In the genomic region with DNA sequence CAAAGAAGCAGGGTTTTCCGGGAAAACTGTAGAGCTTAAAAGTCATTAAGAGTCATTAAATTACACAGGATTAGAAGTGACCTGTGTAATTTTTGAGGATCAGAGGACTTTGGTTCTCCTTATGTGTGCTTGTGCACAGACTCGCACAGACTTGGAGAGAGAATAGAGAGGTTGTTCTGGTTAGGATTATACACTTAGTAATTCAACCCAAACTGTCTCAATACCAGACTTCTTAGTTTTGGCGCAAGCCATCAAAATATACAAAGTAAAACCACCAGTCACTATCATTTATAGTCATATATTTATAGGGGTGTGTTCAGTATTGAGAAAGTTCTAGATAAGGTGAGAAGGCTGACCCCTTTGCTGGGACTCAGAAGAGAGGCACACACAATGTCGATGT, we compare ENCODE assay signal across 1 cellular context.
TF ChIP-seq lines count a peak whose summit lies in the region.

No MANE protein-coding gene starts in this region.

TF ChIP-seq in SK-N-SH, 30 proteins besides CTCF, POLR2A, EP300 and RAD21 (continued from another document):
- TF ChIP-seq, protein P1, sequence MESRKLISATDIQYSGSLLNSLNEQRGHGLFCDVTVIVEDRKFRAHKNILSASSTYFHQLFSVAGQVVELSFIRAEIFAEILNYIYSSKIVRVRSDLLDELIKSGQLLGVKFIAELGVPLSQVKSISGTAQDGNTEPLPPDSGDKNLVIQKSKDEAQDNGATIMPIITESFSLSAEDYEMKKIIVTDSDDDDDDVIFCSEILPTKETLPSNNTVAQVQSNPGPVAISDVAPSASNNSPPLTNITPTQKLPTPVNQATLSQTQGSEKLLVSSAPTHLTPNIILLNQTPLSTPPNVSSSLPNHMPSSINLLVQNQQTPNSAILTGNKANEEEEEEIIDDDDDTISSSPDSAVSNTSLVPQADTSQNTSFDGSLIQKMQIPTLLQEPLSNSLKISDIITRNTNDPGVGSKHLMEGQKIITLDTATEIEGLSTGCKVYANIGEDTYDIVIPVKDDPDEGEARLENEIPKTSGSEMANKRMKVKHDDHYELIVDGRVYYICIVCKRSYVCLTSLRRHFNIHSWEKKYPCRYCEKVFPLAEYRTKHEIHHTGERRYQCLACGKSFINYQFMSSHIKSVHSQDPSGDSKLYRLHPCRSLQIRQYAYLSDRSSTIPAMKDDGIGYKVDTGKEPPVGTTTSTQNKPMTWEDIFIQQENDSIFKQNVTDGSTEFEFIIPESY (IDR thresholded peaks at IDR 0.05; ENCODE audit: borderline replicate concordance, low read depth), result no peak
- no peak for TF ChIP-seq TAF1 (IDR thresholded peaks at IDR 0.05; ENCODE audit: borderline replicate concordance, low read depth, low read length)
- TF ChIP-seq POLR2AphosphoS5 (IDR thresholded peaks at IDR 0.05; ENCODE audit: low read depth, low read length), result no peak
- TF ChIP-seq SIN3A (IDR thresholded peaks at IDR 0.05; ENCODE audit: borderline replicate concordance, low read depth, low read length), result no peak
- TF ChIP-seq GATA2 (CRISPR knock-in tag; IDR thresholded peaks at IDR 0.05), result no peak
- no peak for TF ChIP-seq EZH2phosphoT487 (IDR thresholded peaks at IDR 0.05; ENCODE audit: borderline replicate concordance, low read depth)
- no peak for TF ChIP-seq TCF12 (IDR thresholded peaks at IDR 0.05)
- no peak for TF ChIP-seq MXI1 (IDR thresholded peaks at IDR 0.05; ENCODE audit: low read depth, low read length)
- TF ChIP-seq CHD2 (IDR thresholded peaks at IDR 0.05; ENCODE audit: low read length, partially characterized antibody), result no peak
- TF ChIP-seq PBX3 (IDR thresholded peaks at IDR 0.05), result no peak
- TF ChIP-seq GABPA (IDR thresholded peaks at IDR 0.05; ENCODE audit: low read depth), result no peak
- no peak for TF ChIP-seq ELF1 (IDR thresholded peaks at IDR 0.05)
- no peak for TF ChIP-seq FOSL2 (IDR thresholded peaks at IDR 0.05; ENCODE audit: borderline replicate concordance, low read depth)
- TF ChIP-seq RFX5 (IDR thresholded peaks at IDR 0.05; ENCODE audit: low read length), result no peak
- no peak for TF ChIP-seq NFIC (IDR thresholded peaks at IDR 0.05; ENCODE audit: borderline replicate concordance)
